ENCODE assay signal across 8 cellular contexts in genomic region chr7:142482899-142483658, GRCh38.
DNase-seq lines count a peak whose midpoint lies in the region; ATAC-seq and TF ChIP-seq lines count a peak whose summit lies in the region.

No MANE protein-coding gene starts in this region.

- ATAC-seq in HG02763 (IDR thresholded peaks at IDR 0.05; ENCODE audit: unreplicated experiment) (peak; percentile 72), foreskin keratinocyte (peak; percentile 79)

- no peak overlapping the region for H3K4me3 ChIP-seq in OCI-LY3 (ENCODE audit: low read length)
- H3K4me3 ChIP-seq in retinal pigment epithelial cell (ENCODE audit: low read length) = no peak overlapping the region

- H3K4me2 ChIP-seq in OCI-LY3 (ENCODE audit: low read length) = no peak overlapping the region

- peak overlapping the region; percentile 65; the same call in 1 of the 2 replicates for H2AFZ ChIP-seq in OCI-LY3 (ENCODE audit: low read depth, low read length)

- H3K36me3 ChIP-seq in OCI-LY3 (replicated peaks; ENCODE audit: low read depth, low read length) = no peaks in the 10 kb centered on the region

- H4K20me1 ChIP-seq in OCI-LY3 (ENCODE audit: insufficient read depth, low read length) = no peaks in the 10 kb centered on the region

- H3K4me1 ChIP-seq in OCI-LY3 (ENCODE audit: low read length) (peaks cover 21% of the 10 kb centered on the region), foreskin keratinocyte (no peaks in the 10 kb centered on the region)

- no peaks in the 10 kb centered on the region for H3K79me2 ChIP-seq in OCI-LY3 (ENCODE audit: low read length)

- DNase-seq in GM10248 (ENCODE audit: extremely low spot score) (peak; percentile 44), foreskin keratinocyte (no peak), retinal pigment epithelial cell (ENCODE audit: low read depth) (no peak), NCI-H446 treated with DMSO at 0.1 percent for 48 hours (lab: John Stamatoyannopoulos, UW) (no peak)
- peak; percentile 19 to 25 for DNase-seq in activated T-helper 1 cell treated with anti-CD3 and anti-CD28 coated beads, Interleukin-2, amount 50 U/mL, for 16 hours (ENCODE audit: low read depth in 1 of 2, low spot score in 1 of 2)

- TF ChIP-seq CTCF in 22Rv1 (IDR thresholded peaks at IDR 0.05) (peak; percentile 95), GM10248 (IDR thresholded peaks at IDR 0.05; ENCODE audit: control extremely low read depth, extremely low read depth, low read depth, missing control alignments) (peak; percentile 88), OCI-LY3 (IDR thresholded peaks at IDR 0.05; ENCODE audit: low read depth, low read length) (peak; percentile 80), foreskin keratinocyte (conservative IDR thresholded peaks at IDR 0.05) (peak; percentile 83), retinal pigment epithelial cell (conservative IDR thresholded peaks at IDR 0.05; ENCODE audit: low read depth, low read length) (peak; percentile 99)

- peaks cover 10% of the 10 kb centered on the region; the same call in 1 of the 2 replicates for H3K27me3 ChIP-seq in OCI-LY3 (ENCODE audit: low read depth, low read length)
- no peaks in the 10 kb centered on the region for H3K27me3 ChIP-seq in foreskin keratinocyte

- H3K9me3 ChIP-seq in OCI-LY3 (ENCODE audit: insufficient read depth, low read length) = no peaks in the 10 kb centered on the region

- no peak overlapping the region for H3K27ac ChIP-seq in 22Rv1
- H3K27ac ChIP-seq in OCI-LY3 (ENCODE audit: low read length) = no peak overlapping the region
- H3K27ac ChIP-seq in foreskin keratinocyte = no peak overlapping the region

- H3K9ac ChIP-seq in OCI-LY3 (ENCODE audit: low read length) = no peak overlapping the region

- POLR2A ChIA-PET in GM10248 (lab: Yijun Ruan, JAX) = no interaction called here

- CTCF ChIA-PET in GM10248 (lab: Yijun Ruan, JAX) = interaction anchor here (0.9 to 13.1 kb wide), 17 partner anchors 9 to 506 kb away, joined by 3 to 158 read pairs (median 5); no protein-coding TSS in a partner anchor

Comparison
In these comparisons a context has a peak if more than half of its experiments do, and no peak if none do; other contexts are left out.
1. DNase-seq: peak in GM10248 (single experiment) and activated T-helper 1 cell treated with anti-CD3 and anti-CD28 coated beads, Interleukin-2, amount 50 U/mL, for 16 hours (2 of 2); none in foreskin keratinocyte (0 of 2), retinal pigment epithelial cell (single experiment) and NCI-H446 treated with DMSO at 0.1 percent for 48 hours (single experiment).
2. Peak in every context shown above with its lines, with median percentiles within 50 percentile points of each other: CTCF ChIP-seq.